Comparison of ENCODE assay signal across 8 cellular contexts in the genomic region with DNA sequence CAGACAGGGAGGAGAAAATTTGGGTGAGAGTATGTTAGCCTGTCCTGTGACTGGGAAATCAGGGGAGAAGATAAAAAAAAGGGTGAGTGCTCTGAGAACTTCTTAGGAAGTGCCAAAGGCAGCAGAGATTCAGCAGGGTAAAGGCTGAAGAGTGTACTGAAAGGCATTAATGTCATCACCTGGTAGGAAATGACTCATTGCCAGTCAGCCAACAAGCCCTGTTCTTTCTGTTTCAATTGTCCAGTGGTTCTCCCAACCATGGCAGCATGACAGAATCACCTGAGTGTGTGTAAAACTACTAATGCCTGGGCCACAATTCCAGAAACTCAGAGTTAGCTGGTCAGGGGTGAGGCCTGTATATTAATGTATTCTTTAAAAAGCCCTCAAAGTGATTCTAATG.
DNase-seq lines count a peak whose midpoint lies in the region; ATAC-seq, FAIRE-seq and TF ChIP-seq lines count a peak whose summit lies in the region.

No MANE protein-coding gene starts in this region.

- H3K27ac ChIP-seq in HEK293 (ENCODE audit: extremely low read depth, low read depth, low read length) (no peak overlapping the region), keratinocyte (ENCODE audit: control insufficient read depth, insufficient read depth, low read length) (peak overlapping the region; percentile 70)

- H3K9me3 ChIP-seq in HEK293 (ENCODE audit: control insufficient read depth, insufficient read depth, low read depth, low read length) (no peaks in the 10 kb centered on the region), keratinocyte (ENCODE audit: control insufficient read depth, low read depth, low read length) (no peaks in the 10 kb centered on the region)

- H3K4me3 ChIP-seq in HEK293 (ENCODE audit: low read depth, low read length) = no peak overlapping the region
- H3K4me3 ChIP-seq in keratinocyte (ENCODE audit: control insufficient read depth in 2 of 3, extremely low read depth in 1 of 3, insufficient read depth in 2 of 3, low read depth in 1 of 3, low read length in 3 of 3) = no peak overlapping the region

- H3K4me1 ChIP-seq in HEK293 (ENCODE audit: control insufficient read depth, insufficient read depth, low read length) = 0 out of 2 replicates have a peak, but pooled peaks cover 3% of the 10 kb centered on the region
- peaks cover 14% of the 10 kb centered on the region for H3K4me1 ChIP-seq in keratinocyte (ENCODE audit: control insufficient read depth, extremely low read depth, insufficient read depth, low read length)

- peak; percentile 97 for ATAC-seq in GM18511 (IDR thresholded peaks at IDR 0.05; ENCODE audit: unreplicated experiment)

- no peaks in the 10 kb centered on the region for H3K79me2 ChIP-seq in keratinocyte (ENCODE audit: control insufficient read depth, insufficient read depth, low read length)

- FAIRE-seq in keratinocyte (lab: Jason Lieb, UNC) = peak; percentile 96

- H3K36me3 ChIP-seq in HEK293 (ENCODE audit: control insufficient read depth in 2 of 2, insufficient read depth in 1 of 2, low read length in 2 of 2) (peaks cover 0 to 26% of the 10 kb centered on the region in 2 experiments; a peak in 2 of 3 replicates), keratinocyte (ENCODE audit: control insufficient read depth in 2 of 2, extremely low read depth in 1 of 2, insufficient read depth in 2 of 2, low read length in 2 of 2) (no peaks in the 10 kb centered on the region)

- peak overlapping the region; percentile 61 for H3K4me2 ChIP-seq in keratinocyte (ENCODE audit: control insufficient read depth, extremely low read depth, insufficient read depth, low read depth, low read length)

- peak overlapping the region; percentile 36 for H2AFZ ChIP-seq in keratinocyte (ENCODE audit: control insufficient read depth, low read length)

- CTCF ChIA-PET in HEK293 (lab: Yijun Ruan, JAX) = interaction anchor here (0.6 kb wide), 1 partner anchor 12 kb away, joined by 3 read pairs; no protein-coding TSS in a partner anchor

- H3K9me1 ChIP-seq in keratinocyte (ENCODE audit: control insufficient read depth, extremely low read depth, insufficient read depth, low read length) = no peaks in the 10 kb centered on the region

- DNase-seq in NCI-H226 = peak; percentile 59
- peak; percentile 41 for DNase-seq in keratinocyte (ENCODE audit: low read depth, low spot score)
- DNase-seq in stimulated activated CD8-positive, alpha-beta memory T cell treated with anti-CD3 and anti-CD28 coated beads, Interleukin-4, amount 100 ng/mL, for 48 hours = no peak
- no peak for DNase-seq in activated CD4-positive, alpha-beta T cell treated with anti-CD3 and anti-CD28 coated beads, Interleukin-2, amount 50 U/mL, for 1 hour
- DNase-seq in foreskin melanocyte = no peak
- DNase-seq in hippocampal formation (lab: John Stamatoyannopoulos, UW) = no peak

- H3K27me3 ChIP-seq in keratinocyte (ENCODE audit: control insufficient read depth, extremely low read depth, insufficient read depth, low read length) = no peaks in the 10 kb centered on the region

- POLR2A ChIA-PET in HEK293 (lab: Yijun Ruan, JAX) = no interaction called here

- H4K20me1 ChIP-seq in keratinocyte (ENCODE audit: control insufficient read depth, extremely low read depth, insufficient read depth, low read length) = no peaks in the 10 kb centered on the region

- H3K9ac ChIP-seq in keratinocyte (ENCODE audit: control insufficient read depth, extremely low read depth, insufficient read depth, low read length) = peak overlapping the region; percentile 30

- TF ChIP-seq CTCF in HEK293 (tag by site-specific recombination; IDR thresholded peaks at IDR 0.05) (no peak), keratinocyte (optimal IDR thresholded peaks at IDR 0.05 in 1 of 3, IDR thresholded peaks at IDR 0.05 in 1 of 3, conservative IDR thresholded peaks at IDR 0.05 in 1 of 3; ENCODE audit: extremely low read depth in 1 of 3, insufficient read depth in 2 of 3, low read length in 3 of 3) (no peak)

- dilution Hi-C loops in keratinocyte (cut with MboI; ENCODE audit: extremely low pct_ligation_motif_present, low sequenced_read_pairs) = no loop called here

TF ChIP-seq in HEK293, 187 proteins besides CTCF, POLR2A, EP300 and RAD21:
- TF ChIP-seq PRDM1 (tag by site-specific recombination; IDR thresholded peaks at IDR 0.05) (peak; percentile 50; the same call in 1 of the 2 replicates), ZNF23 (tag by site-specific recombination; IDR thresholded peaks at IDR 0.05; ENCODE audit: borderline replicate concordance) (no peak)
TF ChIP-seq in HEK293: peak in this region for 1.

Comparison
In these comparisons a context has a peak if more than half of its experiments do, and no peak if none do; other contexts are left out.
1. DNase-seq: peak in NCI-H226 (single experiment) and keratinocyte (single experiment); none in stimulated activated CD8-positive, alpha-beta memory T cell treated with anti-CD3 and anti-CD28 coated beads, Interleukin-4, amount 100 ng/mL, for 48 hours (single experiment), activated CD4-positive, alpha-beta T cell treated with anti-CD3 and anti-CD28 coated beads, Interleukin-2, amount 50 U/mL, for 1 hour (single experiment), foreskin melanocyte (single experiment) and hippocampal formation (0 of 2).